15 cellular contexts compared by ENCODE assay signal in genomic region chr20:12435254-12435653, GRCh38.
DNase-seq lines count a peak whose midpoint lies in the region; ATAC-seq and TF ChIP-seq lines count a peak whose summit lies in the region.
"Had no signal": no experiment of that assay in that cellular context is flagged by ENCODE, and none has a peak within 500 bp of the region (broad histone marks: within the 10 kb centered on the region; RNA-seq: fewer than 3 reads in every experiment).

No MANE protein-coding gene starts in this region.

- H3K27me3 ChIP-seq in adipocyte (replicated peaks; ENCODE audit: control insufficient read depth, insufficient read depth, low read length) (no peaks in the 10 kb centered on the region), smooth muscle cell (ENCODE audit: low read depth) (no peaks in the 10 kb centered on the region), vagina (no peaks in the 10 kb centered on the region)
- H3K27me3 ChIP-seq: BLaER1 treated with 17β-estradiol and CSF1 and Interleukin-3, amounts not matched to agents 10 nM and 100 nM had no signal

- H3K9me3 ChIP-seq in adipocyte (ENCODE audit: control insufficient read depth, low read length) = no peaks in the 10 kb centered on the region
- H3K9me3 ChIP-seq in mucosa of descending colon = no peaks in the 10 kb centered on the region
- no peaks in the 10 kb centered on the region for H3K9me3 ChIP-seq in smooth muscle cell (replicated peaks; ENCODE audit: low read depth)
- H3K9me3 ChIP-seq in vagina = no peaks in the 10 kb centered on the region
- H3K9me3 ChIP-seq: BLaER1 treated with 17β-estradiol and CSF1 and Interleukin-3, amounts not matched to agents 10 nM and 100 nM had no signal

- intact Hi-C loops in mucosa of descending colon (cut with DNase I, micrococcal nuclease) = no loop called here
- intact Hi-C loops in cardiac septum (cut with DNase I) = no loop called here
- intact Hi-C loops in vagina (cut with DNase I) = no loop called here

- peak overlapping the region; percentile 20 for H3K4me2 ChIP-seq in smooth muscle cell
- H3K4me2 ChIP-seq: BLaER1 treated with 17β-estradiol and CSF1 and Interleukin-3, amounts not matched to agents 10 nM and 100 nM; GM23338 had no signal

- ATAC-seq in mucosa of descending colon (peak; percentile 30), HG02642 (IDR thresholded peaks at IDR 0.05; ENCODE audit: poor library complexity, unreplicated experiment) (no peak)
- ATAC-seq: GM23338 had no signal

- no peaks in the 10 kb centered on the region for H4K20me1 ChIP-seq in smooth muscle cell (ENCODE audit: low read depth)
- H4K20me1 ChIP-seq: BLaER1 treated with 17β-estradiol and CSF1 and Interleukin-3, amounts not matched to agents 10 nM and 100 nM had no signal

- H3K36me3 ChIP-seq in adipocyte (ENCODE audit: control insufficient read depth, insufficient read depth, low read length, severe bottlenecking) (no peaks in the 10 kb centered on the region), mucosa of descending colon (ENCODE audit: low read depth) (no peaks in the 10 kb centered on the region), smooth muscle cell (ENCODE audit: low read depth) (no peaks in the 10 kb centered on the region), vagina (no peaks in the 10 kb centered on the region)
- H3K36me3 ChIP-seq: BLaER1 treated with 17β-estradiol and CSF1 and Interleukin-3, amounts not matched to agents 10 nM and 100 nM had no signal

- no peaks in the 10 kb centered on the region for H3K79me2 ChIP-seq in smooth muscle cell (ENCODE audit: low read depth)

- no peak for TF ChIP-seq POLR2A in vagina (IDR thresholded peaks at IDR 0.05)

- WGBS in smooth muscle cell (ENCODE audit: low lambda C conversion rate) = 48% methylated on average over 4 of the region's 4 CpGs

- DNase-seq in adipocyte (ENCODE audit: low read depth) = peak; percentile 4
- DNase-seq in fibroblast of the conjunctiva (ENCODE audit: low read depth) = peak; percentile 20
- DNase-seq in mucosa of descending colon = no peak
- DNase-seq in smooth muscle cell (lab: John Stamatoyannopoulos, UW; ENCODE audit: unreplicated experiment) = no peak
- DNase-seq in ecto neural progenitor cell (ENCODE audit: low spot score) = no peak
- no peak for DNase-seq in cardiac septum (ENCODE audit: low spot score)
- no peak for DNase-seq in vagina (ENCODE audit: extremely low spot score in 2 of 2)
- DNase-seq: ACHN; CD4-positive, CD25-positive, alpha-beta regulatory T cell; DMS53; GF-D8; H7 had no signal

- no peak overlapping the region for H3K9ac ChIP-seq in adipocyte (ENCODE audit: low read length)
- no peak overlapping the region for H3K9ac ChIP-seq in smooth muscle cell (ENCODE audit: low read depth)
- H3K9ac ChIP-seq: BLaER1 treated with 17β-estradiol and CSF1 and Interleukin-3, amounts not matched to agents 10 nM and 100 nM had no signal

- TF ChIP-seq CTCF in mucosa of descending colon (IDR thresholded peaks at IDR 0.05) = no peak
- no peak for TF ChIP-seq CTCF in smooth muscle cell (IDR thresholded peaks at IDR 0.05; ENCODE audit: borderline replicate concordance, insufficient read depth, poor library complexity, severe bottlenecking)
- TF ChIP-seq CTCF in vagina (IDR thresholded peaks at IDR 0.05) = no peak

- no peaks in the 10 kb centered on the region for H3F3A ChIP-seq in smooth muscle cell (ENCODE audit: low read depth)

- no peaks in the 10 kb centered on the region for H3K4me1 ChIP-seq in adipocyte (ENCODE audit: control insufficient read depth, insufficient read depth, low read length)
- H3K4me1 ChIP-seq in mucosa of descending colon (ENCODE audit: low read depth) = no peaks in the 10 kb centered on the region
- no peaks in the 10 kb centered on the region for H3K4me1 ChIP-seq in smooth muscle cell (ENCODE audit: low read depth)
- H3K4me1 ChIP-seq in vagina = no peaks in the 10 kb centered on the region
- H3K4me1 ChIP-seq: BLaER1 treated with 17β-estradiol and CSF1 and Interleukin-3, amounts not matched to agents 10 nM and 100 nM had no signal

- H3K27ac ChIP-seq in smooth muscle cell (ENCODE audit: low read depth) (no peak overlapping the region), vagina (no peak overlapping the region)
- H3K27ac ChIP-seq: BLaER1 treated with 17β-estradiol and CSF1 and Interleukin-3, amounts not matched to agents 10 nM and 100 nM had no signal

- H3K4me3 ChIP-seq in adipocyte (ENCODE audit: low read length) = no peak overlapping the region
- H3K4me3 ChIP-seq in mucosa of descending colon = no peak overlapping the region
- H3K4me3 ChIP-seq in smooth muscle cell = no peak overlapping the region
- no peak overlapping the region for H3K4me3 ChIP-seq in vagina
- H3K4me3 ChIP-seq: BLaER1 treated with 17β-estradiol and CSF1 and Interleukin-3, amounts not matched to agents 10 nM and 100 nM; GM23338 had no signal

- peak overlapping the region; percentile 64 for H2AFZ ChIP-seq in smooth muscle cell (ENCODE audit: low read depth)
- H2AFZ ChIP-seq: GM23338 had no signal

Comparison
In these comparisons a context has a peak if more than half of its experiments do, and no peak if none do; other contexts are left out.
1. DNase-seq: peak in adipocyte (single experiment) and fibroblast of the conjunctiva (single experiment); none in mucosa of descending colon (0 of 3), smooth muscle cell (single experiment), ecto neural progenitor cell (single experiment), cardiac septum (single experiment) and vagina (0 of 2).